In genomic region chr10:103396789-103397087, GRCh38 we compare ENCODE assay signal across 8 cellular contexts. TPM values are rescaled to one million over a fixed set of nuclear protein-coding genes. Genes with fewer than 3 reads are reported as not detected.
DNase-seq lines count a peak whose midpoint lies in the region; ATAC-seq and TF ChIP-seq lines count a peak whose summit lies in the region.

No MANE protein-coding gene starts in this region.

- peak overlapping the region in 11 of 12 donors; percentile 50 to 98 (median 93) for H3K27ac ChIP-seq in heart left ventricle
- H3K27ac ChIP-seq in lung (ENCODE audit: low read depth in 1 of 2, low read length in 1 of 2): peak overlapping the region; percentile 60 to 77
- peak overlapping the region; percentile 61 for H3K27ac ChIP-seq in upper lobe of right lung

- 0 to 1% (median 0%) methylated on average over 4 to 8 of the region's 8 CpGs for WGBS in heart left ventricle, 4 donors
- 0 to 1% methylated on average over 8 of the region's 8 CpGs for WGBS in lung, 2 donors

- TF ChIP-seq POLR2A in heart left ventricle (IDR thresholded peaks at IDR 0.05): no peak

- intact Hi-C loops in heart left ventricle (cut with DNase I) (no loop called here), Right ventricle myocardium superior (cut with DNase I) (no loop called here), upper lobe of right lung (cut with DNase I) (no loop called here)

- H3K27me3 ChIP-seq in heart left ventricle (no peaks in the 10 kb centered on the region), lung (ENCODE audit: control insufficient read depth, insufficient read depth) (no peaks in the 10 kb centered on the region), upper lobe of right lung (no peaks in the 10 kb centered on the region)

- H3K4me1 ChIP-seq in heart left ventricle (peaks cover 3 to 42% (median 32%) of the 10 kb centered on the region in 12 donors), lung (ENCODE audit: control insufficient read depth in 2 of 2, insufficient read depth in 2 of 2, low read length in 2 of 2) (peaks cover 7 to 20% of the 10 kb centered on the region in 2 donors), upper lobe of right lung (peaks cover 21% of the 10 kb centered on the region)

- DNase-seq in heart left ventricle (no peak), Right ventricle myocardium superior (no peak), astrocyte of the cerebellum (ENCODE audit: low read depth) (no peak), lung (ENCODE audit: low spot score) (no peak), upper lobe of right lung (no peak), RKO (ENCODE audit: low spot score) (no peak)
- DNase-seq in activated CD8-positive, alpha-beta memory T cell treated with anti-CD3 and anti-CD28 coated beads, Interleukin-2, amount 50 U/mL, for 48 hours: no peak
- no peak for DNase-seq in activated CD4-positive, CD25-positive, alpha-beta regulatory T cell treated with anti-CD3 and anti-CD28 coated beads, Interleukin-2, amount 50 U/mL, for 72 hours

- TF ChIP-seq CTCF in heart left ventricle (IDR thresholded peaks at IDR 0.05) (no peak), astrocyte of the cerebellum (IDR thresholded peaks at IDR 0.05; ENCODE audit: low read depth, low read length, missing control alignments) (no peak), lung (IDR thresholded peaks at IDR 0.05; ENCODE audit: control extremely low read depth, extremely low read depth) (no peak), upper lobe of right lung (IDR thresholded peaks at IDR 0.05) (no peak)

- H3K4me3 ChIP-seq in heart left ventricle (peak overlapping the region; percentile 62 to 99 (median 92)), astrocyte of the cerebellum (ENCODE audit: low read depth, low read length) (peak overlapping the region; percentile 82), lung (peak overlapping the region; percentile 87), upper lobe of right lung (peak overlapping the region; percentile 76)

- H3K36me3 ChIP-seq in heart left ventricle (peaks cover 0 to 63% (median 44%) of the 10 kb centered on the region in 9 donors), lung (ENCODE audit: control insufficient read depth in 2 of 2, insufficient read depth in 2 of 2, low read length in 2 of 2) (peaks cover 12 to 14% of the 10 kb centered on the region in 2 donors), upper lobe of right lung (peaks cover 44% of the 10 kb centered on the region)

- H3K9me3 ChIP-seq in heart left ventricle: no peaks in the 10 kb centered on the region
- no peaks in the 10 kb centered on the region for H3K9me3 ChIP-seq in lung (ENCODE audit: control insufficient read depth in 2 of 2, insufficient read depth in 1 of 2, low read length in 1 of 2)
- H3K9me3 ChIP-seq in upper lobe of right lung: no peaks in the 10 kb centered on the region

- ATAC-seq in heart left ventricle (no peak), Right ventricle myocardium superior (ENCODE audit: poor library complexity) (no peak), lung (ENCODE audit: insufficient read depth, low FRiP score) (no peak), upper lobe of right lung (no peak)

- in situ Hi-C loops in astrocyte of the cerebellum (cut with HindIII; ENCODE audit: low sequenced_read_pairs): loop anchor here (5.0 kb wide), 1 partner anchor 56 kb away; the partner anchor contains the start of gene CALHM2

RNA-seq across cellular contexts. Expression of gene PDCD11, which starts 0.3 kb away (rescaled TPM):
- 10 to 100 TPM in 6 of 9 donors, 1 to 10 TPM in 3; 8.8 to 15.8 (median 12.1) TPM for total RNA-seq in heart left ventricle
- polyA plus RNA-seq in heart left ventricle: 10 to 100 TPM in 1 of 2 donors, 1 to 10 TPM in 1; 8.0 to 17.2 TPM
- 10.1 TPM for total RNA-seq in Right ventricle myocardium superior
- total RNA-seq in lung: 10 to 100 TPM; 23.2 to 30.1 TPM
- polyA plus RNA-seq in lung: 10 to 100 TPM; 15.2 to 17.3 TPM
- 25.1 TPM for total RNA-seq in upper lobe of right lung

RNA-seq across cellular contexts. Expression of gene ATP5MK, which starts 0.5 kb away (rescaled TPM):
- total RNA-seq in heart left ventricle: 1,000 to 10,000 TPM in 6 of 9 donors, 100 to 1,000 TPM in 3; 747 to 1,376 (median 1,173) TPM
- 1,000 to 10,000 TPM; 1,301 to 5,274 TPM for polyA plus RNA-seq in heart left ventricle
- total RNA-seq in Right ventricle myocardium superior: 1,162 TPM
- total RNA-seq in lung: 100 to 1,000 TPM in 1 of 2 donors, 10 to 100 TPM in 1; 38.6 to 212 TPM
- polyA plus RNA-seq in lung: 1,000 to 10,000 TPM in 1 of 2 donors, 100 to 1,000 TPM in 1; 403 to 1,220 TPM
- total RNA-seq in upper lobe of right lung: 206 TPM

RNA-seq across cellular contexts. Expression of gene TAF5, which starts 29.0 kb away (rescaled TPM):
- total RNA-seq in heart left ventricle: 1 to 10 TPM; 1.1 to 3.3 (median 2.1) TPM
- polyA plus RNA-seq in heart left ventricle: 1 to 10 TPM; 1.2 to 2.1 TPM
- 2.7 TPM for total RNA-seq in Right ventricle myocardium superior
- total RNA-seq in lung: 1 to 10 TPM; 3.0 to 5.4 TPM
- 1 to 10 TPM; 2.0 to 2.3 TPM for polyA plus RNA-seq in lung
- total RNA-seq in upper lobe of right lung: 4.1 TPM

RNA-seq across cellular contexts. Expression of gene PCGF6, which starts 45.8 kb away (rescaled TPM):
- total RNA-seq in heart left ventricle (1 to 10 TPM; 5.3 to 8.1 (median 6.6) TPM), Right ventricle myocardium superior (5.4 TPM), lung (1 to 10 TPM; 5.8 to 7.7 TPM), upper lobe of right lung (5.5 TPM)
- polyA plus RNA-seq in heart left ventricle (1 to 10 TPM; 5.8 to 8.5 TPM), lung (1 to 10 TPM; 5.2 to 7.3 TPM)

RNA-seq across cellular contexts. Expression of gene CALHM2, which starts 55.4 kb away (rescaled TPM):
- total RNA-seq in heart left ventricle: 10 to 100 TPM in 7 of 9 donors, 1 to 10 TPM in 2; 8.2 to 36.8 (median 11.2) TPM
- 10 to 100 TPM in 1 of 2 donors, 1 to 10 TPM in 1; 9.2 to 20.1 TPM for polyA plus RNA-seq in heart left ventricle
- total RNA-seq in Right ventricle myocardium superior: 11.6 TPM
- total RNA-seq in lung: 10 to 100 TPM; 11.7 to 43.2 TPM
- 10 to 100 TPM; 17.0 to 32.9 TPM for polyA plus RNA-seq in lung
- total RNA-seq in upper lobe of right lung: 29.4 TPM
